9 cellular contexts compared by ENCODE assay signal in the genomic region with DNA sequence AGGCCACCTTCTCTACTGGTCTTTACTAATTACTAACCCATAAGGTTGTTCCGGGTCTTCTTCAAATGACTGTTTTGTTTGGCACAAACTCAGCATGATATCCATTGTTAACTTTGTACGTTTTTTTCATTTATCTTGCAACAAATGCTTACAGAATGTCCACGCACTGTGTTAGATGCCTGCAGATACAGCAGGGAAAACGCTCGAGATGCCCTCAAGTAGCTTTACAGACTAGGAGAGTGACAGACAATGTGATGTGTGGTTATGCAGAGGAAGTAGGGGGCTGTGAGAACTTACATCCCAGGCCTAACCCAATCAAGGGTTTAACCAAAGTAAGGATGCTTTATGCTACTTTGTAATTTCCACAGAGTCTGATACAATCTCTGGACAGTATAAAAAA. TPM values are rescaled to one million over a fixed set of nuclear protein-coding genes. Genes with fewer than 3 reads are reported as not detected.
A peak's percentile ranks its signal among the peaks of the same experiment; 100 is the strongest.
DNase-seq lines count a peak whose midpoint lies in the region; ATAC-seq and TF ChIP-seq lines count a peak whose summit lies in the region.
"Had no signal": no experiment of that assay in that cellular context is flagged by ENCODE, and none has a peak within 500 bp of the region (broad histone marks: within the 10 kb centered on the region; RNA-seq: fewer than 3 reads in every experiment).

No MANE protein-coding gene starts in this region.

- no peaks in the 10 kb centered on the region for H3K9me3 ChIP-seq in body of pancreas

- WGBS in body of pancreas, 2 donors = 28 to 32% methylated on average over 5 of the region's 5 CpGs

- H3K4me1 ChIP-seq in body of pancreas = peaks cover 16% of the 10 kb centered on the region

- TF ChIP-seq CTCF in AG10803 (conservative IDR thresholded peaks at IDR 0.05; ENCODE audit: low read length) (no peak), HL-60 (IDR thresholded peaks at IDR 0.05; ENCODE audit: insufficient read depth, low read length) (no peak), body of pancreas (IDR thresholded peaks at IDR 0.05) (no peak)

- peak overlapping the region; percentile 88 for H3K4me3 Mint-ChIP-seq in activated naive CD8-positive, alpha-beta T cell treated with anti-CD3 and anti-CD28 coated beads for 36 hours
- peak overlapping the region; percentile 93 for H3K4me3 Mint-ChIP-seq in memory B cell

- H3K27me3 ChIP-seq in HL-60 (ENCODE audit: insufficient read depth, poor library complexity, severe bottlenecking) = no peaks in the 10 kb centered on the region
- H3K27me3 ChIP-seq in body of pancreas = no peaks in the 10 kb centered on the region

- H3K36me3 Mint-ChIP-seq in activated naive CD8-positive, alpha-beta T cell treated with anti-CD3 and anti-CD28 coated beads for 36 hours = peaks cover 20% of the 10 kb centered on the region
- peaks cover 2% of the 10 kb centered on the region for H3K36me3 Mint-ChIP-seq in memory B cell

- peak overlapping the region; percentile 90 for H3K27ac Mint-ChIP-seq in activated naive CD8-positive, alpha-beta T cell treated with anti-CD3 and anti-CD28 coated beads for 36 hours
- peak overlapping the region; percentile 91 for H3K27ac Mint-ChIP-seq in memory B cell

- no peak for ATAC-seq in memory B cell (ENCODE audit: low read depth)
- no peak for ATAC-seq in body of pancreas
- no peak for ATAC-seq in HG03469 (IDR thresholded peaks at IDR 0.05; ENCODE audit: unreplicated experiment)

- intact Hi-C loops in body of pancreas (cut with DNase I) = no loop called here

- H3K4me3 ChIP-seq in AG10803 (ENCODE audit: low read length) = peak overlapping the region; percentile 92
- H3K4me3 ChIP-seq in HL-60 (replicated peaks; ENCODE audit: insufficient read depth, low read length) = peak overlapping the region; percentile 66
- no peak overlapping the region for H3K4me3 ChIP-seq in body of pancreas

- H3K27me3 Mint-ChIP-seq in activated naive CD8-positive, alpha-beta T cell treated with anti-CD3 and anti-CD28 coated beads for 36 hours = no peaks in the 10 kb centered on the region
- H3K27me3 Mint-ChIP-seq in memory B cell = no peaks in the 10 kb centered on the region

- H3K4me1 Mint-ChIP-seq in activated naive CD8-positive, alpha-beta T cell treated with anti-CD3 and anti-CD28 coated beads for 36 hours = peaks cover 24% of the 10 kb centered on the region
- H3K4me1 Mint-ChIP-seq in memory B cell = peaks cover 6% of the 10 kb centered on the region

- no peaks in the 10 kb centered on the region for H3K9me3 Mint-ChIP-seq in activated naive CD8-positive, alpha-beta T cell treated with anti-CD3 and anti-CD28 coated beads for 36 hours
- no peaks in the 10 kb centered on the region for H3K9me3 Mint-ChIP-seq in memory B cell

- H3K27ac ChIP-seq in HL-60 (replicated peaks) (peak overlapping the region; percentile 89), body of pancreas (peak overlapping the region in 1 of 4 donors; percentile 84)

- no peak for TF ChIP-seq POLR2A in body of pancreas (IDR thresholded peaks at IDR 0.05)

- H3K36me3 ChIP-seq in body of pancreas (replicated peaks in 1 of 2; ENCODE audit: insufficient read depth in 1 of 2, low read depth in 2 of 2) = peaks cover 0 to 3% of the 10 kb centered on the region in 2 donors

- DNase-seq in AG10803 (ENCODE audit: low read depth) (no peak), HL-60 (ENCODE audit: low read depth in 1 of 2, low spot score in 1 of 2) (no peak), memory B cell (ENCODE audit: low spot score in 2 of 2) (no peak), NCI-H2081 treated with DMSO at 0.1 percent for 48 hours (lab: John Stamatoyannopoulos, UW) (no peak), mesenteric fat pad (ENCODE audit: low spot score) (no peak), body of pancreas (no peak)
- DNase-seq in activated naive CD8-positive, alpha-beta T cell treated with anti-CD3 and anti-CD28 coated beads for 36 hours = no peak

RNA-seq across cellular contexts. Expression of a gene that starts 0.9 kb away (rescaled TPM):
- 100 to 1,000 TPM; 121 to 136 TPM for total RNA-seq in activated naive CD8-positive, alpha-beta T cell treated with anti-CD3 and anti-CD28 coated beads for 36 hours
- total RNA-seq in mesenteric fat pad = 6.4 TPM
- total RNA-seq in body of pancreas = 10 to 100 TPM in 1 of 2 donors, 1 to 10 TPM in 1; 6.6 to 14.5 TPM

RNA-seq across cellular contexts. Expression of a gene that starts 23.9 kb away (rescaled TPM):
- total RNA-seq in activated naive CD8-positive, alpha-beta T cell treated with anti-CD3 and anti-CD28 coated beads for 36 hours = 100 to 1,000 TPM; 446 to 480 TPM
- total RNA-seq in mesenteric fat pad = 237 TPM
- total RNA-seq in body of pancreas = 100 to 1,000 TPM; 222 to 424 TPM

RNA-seq across cellular contexts. Expression of a gene that starts 35.3 kb away (rescaled TPM):
- not detected for total RNA-seq in activated naive CD8-positive, alpha-beta T cell treated with anti-CD3 and anti-CD28 coated beads for 36 hours
- total RNA-seq in mesenteric fat pad = 1,676 TPM
- 100 to 1,000 TPM in 1 of 2 donors, 10 to 100 TPM in 1; 10.9 to 188 TPM for total RNA-seq in body of pancreas
- total RNA-seq: glomerular endothelial cell had no signal

Comparison
In these comparisons a context has a peak if more than half of its experiments do, and no peak if none do; other contexts are left out.
1. H3K4me3 ChIP-seq: peak in AG10803 (single experiment) and HL-60 (single experiment); none in body of pancreas (0 of 2).
2. RNA of a gene that starts 0.9 kb away (total RNA-seq): 121 to 136 TPM in activated naive CD8-positive, alpha-beta T cell treated with anti-CD3 and anti-CD28 coated beads for 36 hours; 6.6 to 14.5 TPM in body of pancreas and 6.4 TPM in mesenteric fat pad (single experiment); every median in the first group is over 4 times any median in the second.
3. RNA of a gene that starts 35.3 kb away (total RNA-seq): 1,676 TPM in mesenteric fat pad (single experiment) and 10.9 to 188 TPM in body of pancreas; not detected in activated naive CD8-positive, alpha-beta T cell treated with anti-CD3 and anti-CD28 coated beads for 36 hours; every median in the first group is over 10 times any median in the second.